Comparison of ENCODE assay signal across 28 cellular contexts in the genomic region with DNA sequence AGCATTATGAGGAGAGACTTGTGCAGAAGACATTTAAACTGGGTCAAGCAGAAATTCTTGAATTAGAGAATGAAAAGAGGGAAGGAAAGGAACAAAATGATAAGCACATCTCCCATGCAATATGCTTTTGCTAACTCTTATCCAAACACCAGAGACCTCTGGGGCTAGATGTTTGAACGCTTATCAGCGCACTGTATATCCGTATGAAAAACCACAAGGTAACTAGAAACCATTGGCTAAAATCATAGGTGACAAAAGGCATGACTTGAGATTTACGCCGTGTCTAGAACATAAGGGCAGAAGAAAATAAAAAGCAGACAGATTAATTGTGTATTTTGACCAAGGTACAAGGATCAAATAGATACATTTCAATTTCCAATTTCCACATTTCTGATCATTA.
"Had no signal": no experiment of that assay in that cellular context is flagged by ENCODE, and none has a peak within 500 bp of the region (broad histone marks: within the 10 kb centered on the region; RNA-seq: fewer than 3 reads in every experiment).

No MANE protein-coding gene starts in this region.

- H3K4me2 ChIP-seq: KMS-11, PC-9 had no signal

- H3K36me3 Mint-ChIP-seq: activated CD8-positive, alpha-beta memory T cell treated with anti-CD3 and anti-CD28 coated beads, Interleukin-2, amount 10 ng/mL, durations not matched to agents 7 days and 5 days; T-cell had no signal

- H3K9me3 Mint-ChIP-seq: activated B cell treated with CpG ODN at 0.5 μM for 24 hours; activated T-cell treated with anti-CD3 and anti-CD28 coated beads, Interleukin-2, amount 50 U/mL, for 24 hours; T-cell had no signal

- H3K9ac ChIP-seq: KMS-11 had no signal

- H2AFZ ChIP-seq: PC-9 had no signal

- H3K4me1 ChIP-seq: breast epithelium had no signal

- H3K4me1 Mint-ChIP-seq: activated B cell treated with CpG ODN at 0.5 μM for 24 hours; activated CD8-positive, alpha-beta memory T cell treated with anti-CD3 and anti-CD28 coated beads, Interleukin-2, amount 10 ng/mL, durations not matched to agents 7 days and 5 days had no signal

- H3K9me3 ChIP-seq: breast epithelium, MG63 had no signal

- H3K4me3 Mint-ChIP-seq: activated B cell treated with CpG ODN at 0.5 μM for 24 hours; activated CD4-positive, alpha-beta T cell treated with anti-CD3 and anti-CD28 coated beads, Interleukin-2, amount 10 ng/mL, durations not matched to agents 24 days and 14 days; activated CD8-positive, alpha-beta memory T cell treated with anti-CD3 and anti-CD28 coated beads, Interleukin-2, amount 10 ng/mL, durations not matched to agents 7 days and 5 days; activated naive CD4-positive, alpha-beta T cell treated with anti-CD3 and anti-CD28 coated beads, Interleukin-2, amount 50 U/mL, for 24 hours; activated T-cell treated with anti-CD3 and anti-CD28 coated beads, Interleukin-2, amount 50 U/mL, for 24 hours; activated T-helper 1 cell treated with anti-CD3 and anti-CD28 coated beads, Interleukin-12 subunit alpha, Interleukin-12 subunit beta, Interleukin-2, Interleukin-4 antibody, amounts not matched to agents 30 ng/mL and 10 ng/mL and 1 ng/mL, durations not matched to agents 14 hours and 24 hours and 36 hours had no signal

- H3K27ac ChIP-seq: breast epithelium, KMS-11, PC-9 had no signal

- H3K27ac Mint-ChIP-seq: activated B cell treated with CpG ODN at 0.5 μM for 24 hours; activated CD4-positive, alpha-beta T cell treated with anti-CD3 and anti-CD28 coated beads, Interleukin-2, amount 10 ng/mL, durations not matched to agents 24 days and 14 days; activated CD8-positive, alpha-beta memory T cell treated with anti-CD3 and anti-CD28 coated beads, Interleukin-2, amount 10 ng/mL, durations not matched to agents 7 days and 5 days; activated naive CD4-positive, alpha-beta T cell treated with anti-CD3 and anti-CD28 coated beads, Interleukin-2, amount 50 U/mL, for 24 hours; activated T-cell treated with anti-CD3 and anti-CD28 coated beads, Interleukin-2, amount 50 U/mL, for 24 hours; activated T-helper 1 cell treated with anti-CD3 and anti-CD28 coated beads, Interleukin-12 subunit alpha, Interleukin-12 subunit beta, Interleukin-2, Interleukin-4 antibody, amounts not matched to agents 30 ng/mL and 10 ng/mL and 1 ng/mL, durations not matched to agents 14 hours and 24 hours and 36 hours; T-cell had no signal

- H3K27me3 ChIP-seq: breast epithelium, MG63 had no signal

- ATAC-seq: activated CD8-positive, alpha-beta memory T cell treated with anti-CD3 and anti-CD28 coated beads, Interleukin-2, amount 10 ng/mL, durations not matched to agents 7 days and 5 days had no signal

- H3K27me3 Mint-ChIP-seq: activated B cell treated with CpG ODN at 0.5 μM for 24 hours; activated naive CD4-positive, alpha-beta T cell treated with anti-CD3 and anti-CD28 coated beads, Interleukin-2, amount 50 U/mL, for 24 hours; activated T-cell treated with anti-CD3 and anti-CD28 coated beads, Interleukin-2, amount 50 U/mL, for 24 hours; T-cell had no signal

- DNase-seq: activated B cell treated with CpG ODN at 0.5 μM for 24 hours; activated CD4-positive, alpha-beta T cell treated with anti-CD3 and anti-CD28 coated beads for 1 hour; activated CD4-positive, alpha-beta T cell treated with anti-CD3 and anti-CD28 coated beads, Interleukin-2, amount 10 ng/mL, durations not matched to agents 24 days and 14 days; activated CD4-positive, alpha-beta T cell treated with anti-CD3 and anti-CD28 coated beads, Interleukin-2, amount 50 U/mL, for 48 hours; activated CD8-positive, alpha-beta memory T cell treated with anti-CD3 and anti-CD28 coated beads, Interleukin-2, amount 10 ng/mL, durations not matched to agents 7 days and 5 days; activated effector memory CD4-positive, alpha-beta T cell treated with Interleukin-2 at 50 U/mL for 16 hours; activated naive CD4-positive, alpha-beta T cell; activated T-cell treated with anti-CD3 and anti-CD28 coated beads, Interleukin-2, amount 50 U/mL, for 24 hours; aorta; caudate nucleus; MG63; MV-4-11; NCI-H1092 treated with DMSO at 0.1 percent for 48 hours; NCI-H1417 treated with DMSO at 0.1 percent for 48 hours; NCI-H1694; NCI-H2029; NCI-H2107; NCI-H510A treated with DMSO at 0.1 percent for 48 hours; NCI-H69; NK-92 treated with Interleukin-12 subunit alpha and Interleukin-12 subunit beta, amount 100 ng/mL, for 24 hours; PC-9; SHP77 treated with DMSO at 0.1 percent for 48 hours; T-cell; T1000 had no signal

- H3K4me3 ChIP-seq: breast epithelium, MG63, PC-9 had no signal

- H3K36me3 ChIP-seq: breast epithelium, MG63 had no signal
